1 cellular context compared by ENCODE assay signal in the genomic region with DNA sequence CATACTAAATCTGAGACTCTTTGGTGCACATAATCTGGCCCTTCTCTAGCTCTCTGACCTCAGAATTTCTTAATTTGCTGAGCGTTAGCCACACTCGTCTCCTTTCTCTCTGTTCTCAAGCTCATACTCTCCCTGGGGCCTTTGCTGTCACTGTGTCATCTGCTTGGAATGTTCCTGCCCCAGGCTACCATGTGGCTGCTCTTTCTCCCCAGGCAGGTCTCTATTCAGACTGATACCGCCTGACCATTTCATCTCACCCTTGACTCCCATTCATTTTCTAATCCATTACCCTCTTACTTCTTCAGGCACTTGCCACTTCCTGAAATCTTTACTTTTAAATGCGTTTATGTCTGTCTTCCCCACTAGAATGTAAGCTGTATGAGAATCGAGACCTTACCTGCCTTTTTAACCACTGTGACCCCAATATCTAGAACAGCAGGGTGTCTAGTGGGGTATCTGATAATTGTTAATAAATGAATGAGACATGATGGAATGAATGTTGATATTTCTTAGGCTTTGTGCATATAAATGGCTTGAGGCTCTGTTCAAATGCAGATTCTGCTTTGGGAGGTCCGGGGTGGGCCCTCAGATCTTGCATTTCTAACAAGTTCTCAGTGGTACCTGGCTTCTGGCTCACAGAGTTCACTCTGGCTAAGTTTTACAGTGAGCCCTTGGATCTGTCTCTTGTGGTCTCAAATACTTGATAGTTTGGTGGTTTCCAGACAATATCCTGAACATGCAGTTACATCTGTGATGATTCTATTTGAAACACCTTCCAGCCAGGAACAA.
TF ChIP-seq lines count a peak whose summit lies in the region.

No MANE protein-coding gene starts in this region.

TF ChIP-seq in GM23338, 12 proteins besides CTCF, POLR2A, EP300 and RAD21 (continued from another document):
- TF ChIP-seq, protein P1, sequence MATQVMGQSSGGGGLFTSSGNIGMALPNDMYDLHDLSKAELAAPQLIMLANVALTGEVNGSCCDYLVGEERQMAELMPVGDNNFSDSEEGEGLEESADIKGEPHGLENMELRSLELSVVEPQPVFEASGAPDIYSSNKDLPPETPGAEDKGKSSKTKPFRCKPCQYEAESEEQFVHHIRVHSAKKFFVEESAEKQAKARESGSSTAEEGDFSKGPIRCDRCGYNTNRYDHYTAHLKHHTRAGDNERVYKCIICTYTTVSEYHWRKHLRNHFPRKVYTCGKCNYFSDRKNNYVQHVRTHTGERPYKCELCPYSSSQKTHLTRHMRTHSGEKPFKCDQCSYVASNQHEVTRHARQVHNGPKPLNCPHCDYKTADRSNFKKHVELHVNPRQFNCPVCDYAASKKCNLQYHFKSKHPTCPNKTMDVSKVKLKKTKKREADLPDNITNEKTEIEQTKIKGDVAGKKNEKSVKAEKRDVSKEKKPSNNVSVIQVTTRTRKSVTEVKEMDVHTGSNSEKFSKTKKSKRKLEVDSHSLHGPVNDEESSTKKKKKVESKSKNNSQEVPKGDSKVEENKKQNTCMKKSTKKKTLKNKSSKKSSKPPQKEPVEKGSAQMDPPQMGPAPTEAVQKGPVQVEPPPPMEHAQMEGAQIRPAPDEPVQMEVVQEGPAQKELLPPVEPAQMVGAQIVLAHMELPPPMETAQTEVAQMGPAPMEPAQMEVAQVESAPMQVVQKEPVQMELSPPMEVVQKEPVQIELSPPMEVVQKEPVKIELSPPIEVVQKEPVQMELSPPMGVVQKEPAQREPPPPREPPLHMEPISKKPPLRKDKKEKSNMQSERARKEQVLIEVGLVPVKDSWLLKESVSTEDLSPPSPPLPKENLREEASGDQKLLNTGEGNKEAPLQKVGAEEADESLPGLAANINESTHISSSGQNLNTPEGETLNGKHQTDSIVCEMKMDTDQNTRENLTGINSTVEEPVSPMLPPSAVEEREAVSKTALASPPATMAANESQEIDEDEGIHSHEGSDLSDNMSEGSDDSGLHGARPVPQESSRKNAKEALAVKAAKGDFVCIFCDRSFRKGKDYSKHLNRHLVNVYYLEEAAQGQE (IDR thresholded peaks at IDR 0.05; ENCODE audit: unreplicated experiment), result no peak
- TF ChIP-seq ZNF114 (CRISPR knock-in tag; IDR thresholded peaks at IDR 0.05) (no peak), EZH2phosphoT487 (IDR thresholded peaks at IDR 0.05; ENCODE audit: unreplicated experiment) (no peak), CREB1 (CRISPR knock-in tag; IDR thresholded peaks at IDR 0.05; ENCODE audit: low read depth) (no peak), POLR2AphosphoS5 (IDR thresholded peaks at IDR 0.05; ENCODE audit: low read depth) (no peak; the same call in 1 of the 2 replicates), JUNB (IDR thresholded peaks at IDR 0.05; ENCODE audit: unreplicated experiment) (no peak)
- TF ChIP-seq, protein P2, sequence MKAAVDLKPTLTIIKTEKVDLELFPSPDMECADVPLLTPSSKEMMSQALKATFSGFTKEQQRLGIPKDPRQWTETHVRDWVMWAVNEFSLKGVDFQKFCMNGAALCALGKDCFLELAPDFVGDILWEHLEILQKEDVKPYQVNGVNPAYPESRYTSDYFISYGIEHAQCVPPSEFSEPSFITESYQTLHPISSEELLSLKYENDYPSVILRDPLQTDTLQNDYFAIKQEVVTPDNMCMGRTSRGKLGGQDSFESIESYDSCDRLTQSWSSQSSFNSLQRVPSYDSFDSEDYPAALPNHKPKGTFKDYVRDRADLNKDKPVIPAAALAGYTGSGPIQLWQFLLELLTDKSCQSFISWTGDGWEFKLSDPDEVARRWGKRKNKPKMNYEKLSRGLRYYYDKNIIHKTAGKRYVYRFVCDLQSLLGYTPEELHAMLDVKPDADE (IDR thresholded peaks at IDR 0.05), result no peak
